14 cellular contexts compared by ENCODE assay signal in genomic region chr3:175287361-175287963, GRCh38.
DNase-seq lines count a peak whose midpoint lies in the region; ATAC-seq, FAIRE-seq and TF ChIP-seq lines count a peak whose summit lies in the region.
"Had no signal": no experiment of that assay in that cellular context is flagged by ENCODE, and none has a peak within 500 bp of the region (broad histone marks: within the 10 kb centered on the region; RNA-seq: fewer than 3 reads in every experiment).

No MANE protein-coding gene starts in this region.

- DNase-seq in GM13976 (ENCODE audit: low spot score) (peak; percentile 24), GM20000 (ENCODE audit: low spot score) (peak; percentile 25), MV-4-11 (lab: John Stamatoyannopoulos, UW) (peak; percentile 37), NCI-H187 (lab: John Stamatoyannopoulos, UW) (no peak), epidermal melanocyte (ENCODE audit: insufficient read length, low spot score) (no peak), HepG2 (ENCODE audit: low spot score) (no peak)
- DNase-seq: activated T-cell treated with anti-CD3 and anti-CD28 coated beads, Interleukin-2, amount 50 U/mL, for 4 hours; NCI-H1092 treated with DMSO at 0.1 percent for 48 hours; PC-9; stomach had no signal

- CTCF ChIA-PET in HepG2 (lab: Yijun Ruan, JAX; ENCODE audit: low intra/inter-chr PET ratio, low total read pairs) = no interaction called here

- H3K27ac ChIP-seq in HepG2 (ENCODE audit: extremely low read length, insufficient read depth, low read length) = no peak overlapping the region
- H3K27ac ChIP-seq: HL-60, PC-9, stomach had no signal

- no peak overlapping the region for H3K4me3 ChIP-seq in HepG2 (replicated peaks in 1 of 3; ENCODE audit: insufficient read depth in 1 of 3, low read depth in 2 of 3, low read length in 3 of 3)
- H3K4me3 ChIP-seq: PC-9, stomach had no signal

- intact Hi-C loops in HepG2 (cut with micrococcal nuclease; ENCODE audit: unreplicated experiment) = no loop called here

- WGBS in HepG2 (ENCODE audit: low lambda C conversion rate) = 27% methylated on average over 3 of the region's 3 CpGs

- no peak overlapping the region for H3K9ac ChIP-seq in HepG2 (ENCODE audit: insufficient read depth, low read depth, low read length)

- TF ChIP-seq CTCF in GM13976 (IDR thresholded peaks at IDR 0.05; ENCODE audit: borderline replicate concordance, control extremely low read depth, extremely low read depth, insufficient read depth, missing control alignments) = no peak
- TF ChIP-seq CTCF in GM20000 (IDR thresholded peaks at IDR 0.05; ENCODE audit: extremely low read depth, missing control alignments) = no peak
- TF ChIP-seq CTCF in HepG2 (CRISPR knock-in tag; IDR thresholded peaks at IDR 0.05) = no peak

- POLR2A ChIA-PET in HepG2 (lab: Yijun Ruan, JAX) = no interaction called here

- TF ChIP-seq EP300 in HepG2 (IDR thresholded peaks at IDR 0.05; ENCODE audit: low read depth in 2 of 2, low read length in 2 of 2) = no peak
- TF ChIP-seq EP300 in HepG2 (CRISPR knock-in tag; IDR thresholded peaks at IDR 0.05; ENCODE audit: borderline replicate concordance) = no peak

- TF ChIP-seq POLR2A in HepG2 (IDR thresholded peaks at IDR 0.05; ENCODE audit: insufficient read depth in 1 of 2, low read depth in 2 of 2, low read length in 2 of 2) = no peak

- no peak overlapping the region for H2AFZ ChIP-seq in HepG2 (ENCODE audit: low read length)
- H2AFZ ChIP-seq: PC-9 had no signal

- no peaks in the 10 kb centered on the region; a peak in 1 of 5 replicates for H3K27me3 ChIP-seq in HepG2 (ENCODE audit: control insufficient read depth in 1 of 2, insufficient read depth in 2 of 2, low read length in 2 of 2)
- H3K27me3 ChIP-seq: stomach had no signal

- no peak for FAIRE-seq in HepG2 (lab: Jason Lieb, UNC)
- FAIRE-seq: TTC549 had no signal

- H3K9me3 ChIP-seq in HepG2 (ENCODE audit: low read length) = no peaks in the 10 kb centered on the region
- H3K9me3 ChIP-seq: stomach had no signal

- no peaks in the 10 kb centered on the region for H3K4me1 ChIP-seq in HepG2 (ENCODE audit: insufficient read depth, low read length)
- H3K4me1 ChIP-seq: stomach had no signal

- BruUV-seq in HepG2 (replicated peaks; lab: Mats Ljungman, UMichigan) = no TSS peak

- ATAC-seq in HG03025 (IDR thresholded peaks at IDR 0.05; ENCODE audit: low FRiP score, unreplicated experiment) = peak; percentile 100
- no peak for ATAC-seq in GM19452 (IDR thresholded peaks at IDR 0.05; ENCODE audit: unreplicated experiment)
- no peak for ATAC-seq in HepG2
- ATAC-seq: activated T-cell treated with anti-CD3 and anti-CD28 coated beads, Interleukin-2, amount 50 U/mL, for 4 hours had no signal

- H3K36me3 ChIP-seq in HepG2 (replicated peaks in 1 of 2; ENCODE audit: control insufficient read depth in 1 of 2, insufficient read depth in 2 of 2, low read length in 2 of 2) = no peaks in the 10 kb centered on the region
- H3K36me3 ChIP-seq: stomach had no signal

- no peaks in the 10 kb centered on the region for H3K79me2 ChIP-seq in HepG2 (ENCODE audit: insufficient read depth, low read length)

- no peak overlapping the region for H3K4me2 ChIP-seq in HepG2 (ENCODE audit: low read depth, low read length)
- H3K4me2 ChIP-seq: PC-9 had no signal

- no peaks in the 10 kb centered on the region for H4K20me1 ChIP-seq in HepG2 (ENCODE audit: insufficient read depth, low read length)

- no peak for TF ChIP-seq RAD21 in HepG2 (CRISPR knock-in tag; IDR thresholded peaks at IDR 0.05)

- in situ Hi-C loops in GM13976 (cut with MboI; ENCODE audit: low sequenced_read_pairs, unreplicated experiment) = no loop called here
- in situ Hi-C loops in HepG2 (cut with HindIII; ENCODE audit: extremely low pct_ligation_motif_present, low pct_unique_long_range_greater_than_20kb) = no loop called here

TF ChIP-seq in HepG2, 621 proteins besides CTCF, POLR2A, EP300 and RAD21:
- TF ChIP-seq SCMH1 (CRISPR knock-in tag; IDR thresholded peaks at IDR 0.05; ENCODE audit: borderline replicate concordance) (no peak), ATF4 (CRISPR knock-in tag; IDR thresholded peaks at IDR 0.05) (no peak), SKI (IDR thresholded peaks at IDR 0.05; ENCODE audit: partially characterized antibody) (no peak), KDM4B (CRISPR knock-in tag; IDR thresholded peaks at IDR 0.05) (no peak), SMAD3 (CRISPR knock-in tag; IDR thresholded peaks at IDR 0.05) (no peak), HNRNPUL1 (IDR thresholded peaks at IDR 0.05; ENCODE audit: low read depth, low read length) (no peak), PCBP1 (IDR thresholded peaks at IDR 0.05; ENCODE audit: borderline replicate concordance, low read depth, low read length) (no peak), KDM5A (IDR thresholded peaks at IDR 0.05; ENCODE audit: borderline replicate concordance, low read length) (no peak), NR1H2 (CRISPR knock-in tag; IDR thresholded peaks at IDR 0.05; ENCODE audit: borderline replicate concordance, low read depth) (no peak), SRF (IDR thresholded peaks at IDR 0.05; ENCODE audit: low read depth, low read length) (no peak), ZSCAN9 (CRISPR knock-in tag; IDR thresholded peaks at IDR 0.05; ENCODE audit: borderline replicate concordance) (no peak), PLSCR1 (CRISPR knock-in tag; IDR thresholded peaks at IDR 0.05; ENCODE audit: borderline replicate concordance) (no peak), ZNF280B (CRISPR knock-in tag; IDR thresholded peaks at IDR 0.05; ENCODE audit: borderline replicate concordance) (no peak), ZNF138 (CRISPR knock-in tag; IDR thresholded peaks at IDR 0.05; ENCODE audit: low read depth) (no peak), FIP1L1 (IDR thresholded peaks at IDR 0.05; ENCODE audit: borderline replicate concordance, insufficient read depth, low read depth, low read length) (no peak), ZNF614 (CRISPR knock-in tag; IDR thresholded peaks at IDR 0.05; ENCODE audit: borderline replicate concordance) (no peak), GABPA (IDR thresholded peaks at IDR 0.05; ENCODE audit: low read depth, low read length) (no peak), GABPA (CRISPR knock-in tag; IDR thresholded peaks at IDR 0.05; ENCODE audit: low read depth) (no peak), ZNF441 (CRISPR knock-in tag; IDR thresholded peaks at IDR 0.05; ENCODE audit: borderline replicate concordance) (no peak), ZMAT3 (CRISPR knock-in tag; conservative IDR thresholded peaks at IDR 0.05) (no peak), ISX (CRISPR knock-in tag; conservative IDR thresholded peaks at IDR 0.05) (no peak)

Comparison
In these comparisons a context has a peak if more than half of its experiments do, and no peak if none do; other contexts are left out.
1. DNase-seq: peak in GM13976 (single experiment), GM20000 (single experiment) and MV-4-11 (single experiment); none in NCI-H187 (0 of 2), epidermal melanocyte (single experiment) and HepG2 (single experiment).